1 cellular context compared by ENCODE assay signal in the genomic region with DNA sequence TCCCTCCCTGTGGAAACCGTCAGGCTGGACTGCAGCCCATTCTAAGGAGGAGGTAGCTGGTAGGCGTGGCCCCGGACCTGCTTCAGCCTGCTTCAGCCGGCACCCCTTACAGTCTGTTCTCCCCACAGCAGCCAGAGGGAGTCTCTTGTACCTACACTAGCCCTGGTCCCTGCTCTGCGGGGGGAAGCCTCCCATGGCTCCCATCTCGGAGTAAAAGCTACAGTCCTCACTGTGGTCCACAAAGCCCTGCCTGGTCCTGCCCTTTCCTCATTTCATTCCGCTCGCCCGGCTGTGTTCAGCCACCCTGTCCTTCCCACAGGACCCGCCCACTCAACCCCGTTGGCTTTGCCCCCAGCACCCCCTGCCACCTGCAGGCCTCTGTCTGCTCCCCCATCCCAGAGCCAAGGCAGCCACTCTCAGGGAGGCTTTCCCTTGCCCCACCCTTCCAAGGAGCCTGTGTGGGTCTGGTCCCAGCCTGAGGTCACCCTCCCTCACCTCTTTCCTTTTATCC.
TF ChIP-seq lines count a peak whose summit lies in the region.

No MANE protein-coding gene starts in this region.

TF ChIP-seq in WTC11, 78 proteins besides CTCF, POLR2A, EP300 and RAD21 (continued from another document):
- TF ChIP-seq ZSCAN18 (CRISPR knock-in tag; IDR thresholded peaks at IDR 0.05): no peak
- TF ChIP-seq CREB1 (CRISPR knock-in tag; IDR thresholded peaks at IDR 0.05): no peak
- TF ChIP-seq ZMAT4 (CRISPR knock-in tag; IDR thresholded peaks at IDR 0.05): no peak
- TF ChIP-seq ZNF317 (CRISPR knock-in tag; IDR thresholded peaks at IDR 0.05; ENCODE audit: borderline replicate concordance, low read depth): no peak
- TF ChIP-seq NFATC4 (CRISPR knock-in tag; IDR thresholded peaks at IDR 0.05): no peak
- TF ChIP-seq ZNF423 (CRISPR knock-in tag; IDR thresholded peaks at IDR 0.05): no peak
- TF ChIP-seq ZNF425 (CRISPR knock-in tag; conservative IDR thresholded peaks at IDR 0.05): no peak
- TF ChIP-seq ZNF512 (CRISPR knock-in tag; IDR thresholded peaks at IDR 0.05; ENCODE audit: borderline replicate concordance): no peak
- no peak for TF ChIP-seq ATF1 (CRISPR knock-in tag; IDR thresholded peaks at IDR 0.05)
- no peak for TF ChIP-seq ZNF396 (CRISPR knock-in tag; IDR thresholded peaks at IDR 0.05; ENCODE audit: borderline replicate concordance)
